Comparison of ENCODE assay signal across 9 cellular contexts in genomic region chr5:172769324-172769597, GRCh38. TPM values are rescaled to one million over a fixed set of nuclear protein-coding genes. Genes with fewer than 3 reads are reported as not detected.
A peak's percentile ranks its signal among the peaks of the same experiment; 100 is the strongest.
DNase-seq lines count a peak whose midpoint lies in the region; ATAC-seq and TF ChIP-seq lines count a peak whose summit lies in the region.
"Had no signal": no experiment of that assay in that cellular context is flagged by ENCODE, and none has a peak within 500 bp of the region (broad histone marks: within the 10 kb centered on the region; RNA-seq: fewer than 3 reads in every experiment).

No MANE protein-coding gene starts in this region.

- peaks cover 67 to 69% of the 10 kb centered on the region in 2 donors for H3K4me1 Mint-ChIP-seq in effector memory CD8-positive, alpha-beta T cell (ENCODE audit: low read depth in 2 of 2)
- H3K4me1 Mint-ChIP-seq in natural killer cell treated with Interleukin-12 subunit alpha and Interleukin-12 subunit beta and Interleukin-15 and Interleukin-18, amount 100 ng/mL, for 72 hours (ENCODE audit: low read depth in 2 of 2): peaks cover 48 to 59% of the 10 kb centered on the region in 2 donors

- H3K9ac ChIP-seq in MM.1S (ENCODE audit: low read length): peak overlapping the region; percentile 100; the same call in 1 of the 2 replicates

- peak overlapping the region; percentile 91; the same call in 1 of the 2 replicates for H3K4me2 ChIP-seq in MM.1S (ENCODE audit: low read depth, low read length)

- H3K9me3 ChIP-seq in AG04450 (ENCODE audit: control insufficient read depth, insufficient read depth, low read length): peaks cover 3% of the 10 kb centered on the region; the same call in 1 of the 2 replicates
- H3K9me3 ChIP-seq in MM.1S (replicated peaks; ENCODE audit: insufficient read depth, low read length): no peaks in the 10 kb centered on the region

- CTCF ChIA-PET in AG04450 (lab: Charles Lee): interaction anchor here (5.2 kb wide), 1 partner anchor 163 kb away, joined by 39 read pairs; no protein-coding TSS in a partner anchor

- H3K9me3 Mint-ChIP-seq in effector memory CD8-positive, alpha-beta T cell: no peaks in the 10 kb centered on the region
- H3K9me3 Mint-ChIP-seq in natural killer cell treated with Interleukin-12 subunit alpha and Interleukin-12 subunit beta and Interleukin-15 and Interleukin-18, amount 100 ng/mL, for 72 hours: no peaks in the 10 kb centered on the region

- H3K9me2 ChIP-seq in MM.1S (replicated peaks; ENCODE audit: insufficient read depth, low read length): no peaks in the 10 kb centered on the region

- H3K36me3 Mint-ChIP-seq in effector memory CD8-positive, alpha-beta T cell (ENCODE audit: insufficient read depth): peaks cover 93% of the 10 kb centered on the region
- no peaks in the 10 kb centered on the region for H3K36me3 Mint-ChIP-seq in natural killer cell treated with Interleukin-12 subunit alpha and Interleukin-12 subunit beta and Interleukin-15 and Interleukin-18, amount 100 ng/mL, for 72 hours

- H3K4me1 ChIP-seq in MM.1S (ENCODE audit: low read length): peaks cover 36% of the 10 kb centered on the region

- H3K79me2 ChIP-seq in MM.1S (ENCODE audit: low read length): peaks cover 16% of the 10 kb centered on the region

- no peaks in the 10 kb centered on the region for H3K27me3 Mint-ChIP-seq in effector memory CD8-positive, alpha-beta T cell
- H3K27me3 Mint-ChIP-seq in natural killer cell treated with Interleukin-12 subunit alpha and Interleukin-12 subunit beta and Interleukin-15 and Interleukin-18, amount 100 ng/mL, for 72 hours: no peaks in the 10 kb centered on the region

- H3K4me3 Mint-ChIP-seq in effector memory CD8-positive, alpha-beta T cell: peak overlapping the region; percentile 93 to 97
- peak overlapping the region; percentile 87 for H3K4me3 Mint-ChIP-seq in natural killer cell treated with Interleukin-12 subunit alpha and Interleukin-12 subunit beta and Interleukin-15 and Interleukin-18, amount 100 ng/mL, for 72 hours

- TF ChIP-seq CTCF in AG04450 (IDR thresholded peaks at IDR 0.05; ENCODE audit: low read depth, low read length) (no peak), MM.1S (IDR thresholded peaks at IDR 0.05; ENCODE audit: low read length) (no peak)

- H4K20me1 ChIP-seq in MM.1S (ENCODE audit: insufficient read depth, low read length): no peaks in the 10 kb centered on the region

- POLR2A ChIA-PET in AG04450 (lab: Yijun Ruan, JAX): interaction anchor here (0.6 to 5.0 kb wide), 7 partner anchors 29 to 162 kb away, joined by 3 to 104 read pairs (median 25); no protein-coding TSS in a partner anchor

- H3K27me3 ChIP-seq in AG04450 (ENCODE audit: control insufficient read depth, insufficient read depth, low read length): no peaks in the 10 kb centered on the region
- H3K27me3 ChIP-seq in MM.1S (replicated peaks; ENCODE audit: insufficient read depth, low read length): no peaks in the 10 kb centered on the region

- no peak overlapping the region for H2AFZ ChIP-seq in MM.1S (ENCODE audit: low read length)

- H3K36me3 ChIP-seq in MM.1S (replicated peaks; ENCODE audit: insufficient read depth, low read length): no peaks in the 10 kb centered on the region

- H3F3A ChIP-seq in MM.1S (ENCODE audit: insufficient read depth, low read length): peaks cover 41% of the 10 kb centered on the region

- no peak for ATAC-seq in effector memory CD8-positive, alpha-beta T cell (replicated peaks)
- no peak for ATAC-seq in natural killer cell treated with Interleukin-12 subunit alpha and Interleukin-12 subunit beta and Interleukin-15 and Interleukin-18, amount 100 ng/mL, for 72 hours
- ATAC-seq in GM21526 (IDR thresholded peaks at IDR 0.05; ENCODE audit: low FRiP score, unreplicated experiment): no peak

- peak overlapping the region; percentile 100 for H3K27ac Mint-ChIP-seq in effector memory CD8-positive, alpha-beta T cell
- peak overlapping the region; percentile 92 to 97 for H3K27ac Mint-ChIP-seq in natural killer cell treated with Interleukin-12 subunit alpha and Interleukin-12 subunit beta and Interleukin-15 and Interleukin-18, amount 100 ng/mL, for 72 hours

- H3K27ac ChIP-seq in AG04450 (ENCODE audit: low read depth, low read length) (peak overlapping the region; percentile 98), MM.1S (ENCODE audit: low read length) (peak overlapping the region; percentile 98; the same call in 1 of the 2 replicates)

- DNase-seq in AG04450 (ENCODE audit: low read depth, low spot score): no peak
- no peak for DNase-seq in MM.1S
- peak in 1 of 3 experiments; percentile 37 for DNase-seq in effector memory CD8-positive, alpha-beta T cell
- no peak for DNase-seq in natural killer cell treated with Interleukin-12 subunit alpha and Interleukin-12 subunit beta and Interleukin-15 and Interleukin-18, amount 100 ng/mL, for 72 hours (ENCODE audit: low spot score)
- DNase-seq in glomerular visceral epithelial cell (ENCODE audit: extremely low spot score): no peak
- DNase-seq in SHP77 treated with DMSO at 0.1 percent for 48 hours (lab: John Stamatoyannopoulos, UW): no peak
- no peak for DNase-seq in NCI-H146 treated with DMSO at 0.1 percent for 48 hours (lab: John Stamatoyannopoulos, UW; ENCODE audit: unreplicated experiment)
- DNase-seq: NCI-H2107 had no signal

- H3K4me3 ChIP-seq in AG04450 (ENCODE audit: low read depth, low read length) (peak overlapping the region; percentile 100), MM.1S (ENCODE audit: low read length) (peak overlapping the region; percentile 86)

RNA-seq across cellular contexts. Expression of gene DUSP1, which starts 1.7 kb away (rescaled TPM):
- polyA plus RNA-seq in AG04450 (2011; rRNA removed): 98.8 and 147 TPM in 2 replicates
- 187 and 265 TPM in 2 replicates for polyA minus RNA-seq in AG04450 (2011; rRNA and poly(A)+ RNA removed)
- total RNA-seq in natural killer cell treated with Interleukin-12 subunit alpha and Interleukin-12 subunit beta and Interleukin-15 and Interleukin-18, amount 100 ng/mL, for 72 hours: 10 to 100 TPM; 12.4 to 13.6 TPM
